ENCODE assay signal across 14 cellular contexts in genomic region chr15:84797212-84797611, GRCh38. TPM values are rescaled to one million over a fixed set of nuclear protein-coding genes. Genes with fewer than 3 reads are reported as not detected.
DNase-seq lines count a peak whose midpoint lies in the region; TF ChIP-seq lines count a peak whose summit lies in the region.
"Had no signal": no experiment of that assay in that cellular context is flagged by ENCODE, and none has a peak within 500 bp of the region (broad histone marks: within the 10 kb centered on the region; RNA-seq: fewer than 3 reads in every experiment).

No MANE protein-coding gene starts in this region.

- H3K9ac ChIP-seq in GM23248 = peak overlapping the region; percentile 55

- H3K4me1 ChIP-seq in ACC112 (ENCODE audit: control insufficient read depth, insufficient read depth, low read length, unreplicated experiment) (peaks cover 9% of the 10 kb centered on the region), GM23248 (ENCODE audit: insufficient read depth) (peaks cover 8% of the 10 kb centered on the region; the same call in 1 of the 2 replicates)

- no peaks in the 10 kb centered on the region for H3F3A ChIP-seq in GM23248 (ENCODE audit: insufficient read depth)

- in situ Hi-C loops in GM23248 (cut with MboI) (no loop called here), astrocyte of the spinal cord (cut with HindIII; ENCODE audit: low sequenced_read_pairs) (no loop called here)

- H2AFZ ChIP-seq in ACC112 (ENCODE audit: low read length, unreplicated experiment) (no peak overlapping the region), GM23248 (no peak overlapping the region)

- H3K79me2 ChIP-seq in ACC112 (ENCODE audit: control insufficient read depth, insufficient read depth, low read length, unreplicated experiment) = peaks cover 15% of the 10 kb centered on the region
- peaks cover 52% of the 10 kb centered on the region for H3K79me2 ChIP-seq in GM23248 (ENCODE audit: insufficient read depth)

- no peaks in the 10 kb centered on the region for H4K20me1 ChIP-seq in GM23248 (ENCODE audit: insufficient read depth)

- H3K4me2 ChIP-seq in GM23248 (ENCODE audit: unreplicated experiment) = no peak overlapping the region

- peak; percentile 85 for DNase-seq in GM23248
- peak; percentile 86 for DNase-seq in astrocyte of the spinal cord (ENCODE audit: low read depth, low spot score)
- peak; percentile 65 for DNase-seq in kidney tubule cell (ENCODE audit: low spot score)
- DNase-seq in ureter (ENCODE audit: low spot score) = no peak
- no peak for DNase-seq in GM10266 (ENCODE audit: extremely low spot score)
- DNase-seq in SHP77 (lab: John Stamatoyannopoulos, UW) = no peak
- DNase-seq in NCI-H345 treated with DMSO at 0.1 percent for 48 hours (lab: John Stamatoyannopoulos, UW; ENCODE audit: unreplicated experiment) = no peak
- DNase-seq: activated effector memory CD4-positive, alpha-beta T cell treated with anti-CD3 and anti-CD28 coated beads, Interleukin-2, amount 50 U/mL, for 16 hours; aorta; cortex of kidney; NCI-H187; NCI-H345 had no signal

- H3K27ac ChIP-seq in ACC112 (ENCODE audit: low read depth, low read length) (peak overlapping the region; percentile 79), GM23248 (peak overlapping the region; percentile 85)

- no peaks in the 10 kb centered on the region for H3K9me3 ChIP-seq in GM23248 (ENCODE audit: low read depth)

- H3K27me3 ChIP-seq in ACC112 (ENCODE audit: insufficient read depth, low read length) (no peaks in the 10 kb centered on the region), GM23248 (replicated peaks; ENCODE audit: insufficient read depth) (no peaks in the 10 kb centered on the region)

- TF ChIP-seq CTCF in astrocyte of the spinal cord (IDR thresholded peaks at IDR 0.05; ENCODE audit: low read depth, low read length) (no peak), GM10266 (IDR thresholded peaks at IDR 0.05; ENCODE audit: control insufficient read depth, insufficient read depth, low read depth, missing control alignments) (no peak)

- H3K36me3 ChIP-seq in ACC112 (ENCODE audit: insufficient read depth, low read length) (peaks cover 18% of the 10 kb centered on the region), GM23248 (ENCODE audit: low read depth) (peaks cover 42% of the 10 kb centered on the region)

- H3K4me3 ChIP-seq in ACC112 (ENCODE audit: low read depth, low read length) (no peak overlapping the region), GM23248 (no peak overlapping the region), astrocyte of the spinal cord (ENCODE audit: low read depth, low read length) (no peak overlapping the region)
- H3K4me3 ChIP-seq: GM12878 had no signal

- 91% methylated on average over 4 of the region's 4 CpGs for WGBS in GM23248 (ENCODE audit: low coverage in 1 of 2, low lambda C conversion rate in 2 of 2, missing lambda C conversion rate in 2 of 2), 2 experiments

- no peaks in the 10 kb centered on the region for H3K9me2 ChIP-seq in GM23248 (ENCODE audit: insufficient read depth)

RNA-seq across cellular contexts. Expression of gene ALPK3, which starts 19.9 kb away (rescaled TPM):
- 0.13 and 5.0 TPM in 2 replicates for total RNA-seq in GM23248 (2014; rRNA removed; shearing (Covaris generic))
- polyA plus RNA-seq in GM23248 (2016; fragmentation: Nextera tagmentation; extraction: Ambion mirVana) = 0.04 TPM in 1 of 2 replicates, not detected in the other
- 9.7 TPM for total RNA-seq in ureter

RNA-seq across cellular contexts. Expression of gene ZNF592, which starts 48.8 kb away (rescaled TPM):
- 9.8 and 11.6 TPM in 2 replicates for total RNA-seq in GM23248 (2014; rRNA removed; shearing (Covaris generic))
- polyA plus RNA-seq in GM23248 (2016; fragmentation: Nextera tagmentation; extraction: Ambion mirVana) = 7.0 and 7.4 TPM in 2 replicates
- 29.0 TPM for total RNA-seq in ureter

Comparison
In these comparisons a context has a peak if more than half of its experiments do, and no peak if none do; other contexts are left out.
1. DNase-seq: peak in GM23248 (single experiment), astrocyte of the spinal cord (single experiment) and kidney tubule cell (single experiment); none in ureter (single experiment), GM10266 (single experiment), SHP77 (0 of 2) and NCI-H345 treated with DMSO at 0.1 percent for 48 hours (single experiment).